Comparison of ENCODE assay signal across 19 cellular contexts in genomic region chr1:115310821-115311220, GRCh38. TPM values are rescaled to one million over a fixed set of nuclear protein-coding genes. Genes with fewer than 3 reads are reported as not detected.
"Had no signal": no experiment of that assay in that cellular context is flagged by ENCODE, and none has a peak within 500 bp of the region (broad histone marks: within the 10 kb centered on the region; RNA-seq: fewer than 3 reads in every experiment).

No MANE protein-coding gene starts in this region.

- H3K36me3 Mint-ChIP-seq: activated naive CD4-positive, alpha-beta T cell treated with anti-CD3 and anti-CD28 coated beads, Interleukin-2, amount 50 U/mL, for 24 hours; natural killer cell treated with Interleukin-12 subunit alpha and Interleukin-12 subunit beta and Interleukin-15 and Interleukin-18, amount 100 ng/mL, for 72 hours had no signal

- ATAC-seq: heart right ventricle; left lung; natural killer cell treated with Interleukin-12 subunit alpha and Interleukin-12 subunit beta and Interleukin-15 and Interleukin-18, amount 100 ng/mL, for 72 hours had no signal

- H3K9me3 Mint-ChIP-seq: memory B cell; natural killer cell treated with Interleukin-12 subunit alpha and Interleukin-12 subunit beta and Interleukin-15 and Interleukin-18, amount 100 ng/mL, for 72 hours; stimulated activated naive CD8-positive, alpha-beta T cell treated with anti-CD3 and anti-CD28 coated beads, Interleukin-15, Interleukin-2, amounts not matched to agents 100 ng/mL and 50 ng/mL, for 24 hours had no signal

- H3K4me1 Mint-ChIP-seq: activated naive CD4-positive, alpha-beta T cell treated with anti-CD3 and anti-CD28 coated beads, Interleukin-2, amount 50 U/mL, for 24 hours; memory B cell had no signal

- H3K27ac ChIP-seq: coronary artery, heart right ventricle, left lung, sigmoid colon, upper lobe of left lung had no signal

- H3K27me3 ChIP-seq: heart right ventricle, left lung, sigmoid colon, upper lobe of left lung had no signal

- H3K4me3 ChIP-seq: coronary artery, heart right ventricle, left lung, sigmoid colon, upper lobe of left lung had no signal

- H3K4me1 ChIP-seq: left lung, sigmoid colon had no signal

- H3K36me3 ChIP-seq: heart right ventricle, left lung, sigmoid colon, upper lobe of left lung had no signal

- H3K4me3 Mint-ChIP-seq: activated naive CD4-positive, alpha-beta T cell treated with anti-CD3 and anti-CD28 coated beads, Interleukin-2, amount 50 U/mL, for 24 hours; memory B cell; natural killer cell treated with Interleukin-12 subunit alpha and Interleukin-12 subunit beta and Interleukin-15 and Interleukin-18, amount 100 ng/mL, for 72 hours; stimulated activated naive CD8-positive, alpha-beta T cell treated with anti-CD3 and anti-CD28 coated beads, Interleukin-15, Interleukin-2, amounts not matched to agents 100 ng/mL and 50 ng/mL, for 24 hours had no signal

- DNase-seq: activated CD4-positive, alpha-beta T cell treated with anti-CD3 and anti-CD28 coated beads, Interleukin-2, amount 50 U/mL, for 1 hour; activated effector memory CD4-positive, alpha-beta T cell treated with Interleukin-2 at 50 U/mL for 16 hours; activated T-cell treated with anti-CD3 and anti-CD28 coated beads for 4 hours; caudate nucleus; effector CD4-positive, alpha-beta T cell; heart right ventricle; left lung; occipital lobe; sigmoid colon; stimulated activated CD4-positive, alpha-beta T cell treated with anti-CD3 and anti-CD28 coated beads, Interleukin-4, amount 100 ng/mL, for 1 hour; stimulated activated CD8-positive, alpha-beta memory T cell treated with anti-CD3 and anti-CD28 coated beads, Interleukin-4, amount 100 ng/mL, for 48 hours; upper lobe of left lung had no signal

- H3K9me3 ChIP-seq: heart right ventricle, left lung, sigmoid colon, upper lobe of left lung had no signal

- H3K27ac Mint-ChIP-seq: activated naive CD4-positive, alpha-beta T cell treated with anti-CD3 and anti-CD28 coated beads, Interleukin-2, amount 50 U/mL, for 24 hours; memory B cell; natural killer cell treated with Interleukin-12 subunit alpha and Interleukin-12 subunit beta and Interleukin-15 and Interleukin-18, amount 100 ng/mL, for 72 hours; stimulated activated naive CD8-positive, alpha-beta T cell treated with anti-CD3 and anti-CD28 coated beads, Interleukin-15, Interleukin-2, amounts not matched to agents 100 ng/mL and 50 ng/mL, for 24 hours had no signal

RNA-seq across cellular contexts. Expression of gene NGF, which starts 27.2 kb away (rescaled TPM):
- total RNA-seq: activated CD8-positive, alpha-beta memory T cell treated with anti-CD3 and anti-CD28 coated beads for 36 hours; natural killer cell treated with Interleukin-12 subunit alpha and Interleukin-12 subunit beta and Interleukin-15 and Interleukin-18, amount 100 ng/mL, for 72 hours; pulmonary artery endothelial cell had no signal
